Comparison of ENCODE assay signal across 21 cellular contexts in the genomic region with DNA sequence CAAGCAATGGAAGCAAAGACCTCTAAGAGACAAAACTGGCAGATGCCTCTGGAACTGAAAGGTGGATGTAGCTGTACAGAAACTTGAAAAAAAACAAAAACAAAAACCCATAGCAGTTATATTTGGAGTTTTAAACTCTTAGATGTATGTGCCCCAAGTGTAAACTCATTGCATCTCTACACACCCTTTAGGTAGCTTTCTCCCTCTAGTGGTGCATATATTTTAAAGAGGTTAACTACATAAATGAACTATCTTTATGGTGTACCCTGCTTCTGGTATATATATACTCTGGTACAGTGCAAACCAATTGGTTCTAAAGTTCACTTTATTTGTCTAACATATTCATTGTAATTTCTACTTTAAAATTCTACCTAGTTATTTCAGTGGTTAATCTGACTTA.
DNase-seq lines count a peak whose midpoint lies in the region; ATAC-seq, FAIRE-seq and TF ChIP-seq lines count a peak whose summit lies in the region.
"Had no signal": no experiment of that assay in that cellular context is flagged by ENCODE, and none has a peak within 500 bp of the region (broad histone marks: within the 10 kb centered on the region; RNA-seq: fewer than 3 reads in every experiment).

No MANE protein-coding gene starts in this region.

- H3K9me3 ChIP-seq in A549 = no peaks in the 10 kb centered on the region
- H3K9me3 ChIP-seq in OCI-LY3 (ENCODE audit: insufficient read depth, low read length) = no peaks in the 10 kb centered on the region
- H3K9me3 ChIP-seq: sigmoid colon, thoracic aorta had no signal

- H3K9me3 Mint-ChIP-seq in MCF 10A (ENCODE audit: unreplicated experiment) = no peaks in the 10 kb centered on the region
- H3K9me3 Mint-ChIP-seq: activated naive CD4-positive, alpha-beta T cell treated with anti-CD3 and anti-CD28 coated beads, Interleukin-2, amount 50 U/mL, for 72 hours; stimulated activated effector memory CD8-positive, alpha-beta T cell treated with anti-CD3 and anti-CD28 coated beads, Interleukin-12 subunit alpha, Interleukin-12 subunit beta, amount 100 ng/mL, for 72 hours; T-cell had no signal

- ATAC-seq in A549 = peak; percentile 54 to 74; a peak in 3 of 6 replicates
- no peak for ATAC-seq in HG03520 (IDR thresholded peaks at IDR 0.05; ENCODE audit: unreplicated experiment)
- ATAC-seq: activated CD4-positive, alpha-beta T cell treated with anti-CD3 and anti-CD28 coated beads for 36 hours; activated CD8-positive, alpha-beta memory T cell treated with anti-CD3 and anti-CD28 coated beads, Interleukin-2, amount 10 ng/mL, durations not matched to agents 7 days and 5 days; activated naive CD4-positive, alpha-beta T cell treated with anti-CD3 and anti-CD28 coated beads, Interleukin-2, amount 50 U/mL, for 72 hours; stimulated activated effector memory CD8-positive, alpha-beta T cell treated with anti-CD3 and anti-CD28 coated beads, Interleukin-12 subunit alpha, Interleukin-12 subunit beta, amount 100 ng/mL, for 72 hours; T-cell had no signal

- no peaks in the 10 kb centered on the region for H3K27me3 ChIP-seq in GM06990 (replicated peaks; ENCODE audit: control insufficient read depth, insufficient read depth, low read length)
- no peaks in the 10 kb centered on the region for H3K27me3 ChIP-seq in OCI-LY3 (ENCODE audit: low read depth, low read length)
- H3K27me3 ChIP-seq: sigmoid colon had no signal

- H3K4me1 ChIP-seq in A549 = no peaks in the 10 kb centered on the region
- H3K4me1 ChIP-seq in OCI-LY3 (ENCODE audit: low read length) = no peaks in the 10 kb centered on the region
- H3K4me1 ChIP-seq: sigmoid colon had no signal

- no TSS peak for BruUV-seq in MCF 10A (replicated peaks; lab: Mats Ljungman, UMichigan)

- H3K4me1 Mint-ChIP-seq in MCF 10A (ENCODE audit: insufficient read depth, unreplicated experiment) = no peaks in the 10 kb centered on the region
- H3K4me1 Mint-ChIP-seq: activated CD4-positive, alpha-beta T cell treated with anti-CD3 and anti-CD28 coated beads for 36 hours; activated CD8-positive, alpha-beta memory T cell treated with anti-CD3 and anti-CD28 coated beads, Interleukin-2, amount 10 ng/mL, durations not matched to agents 7 days and 5 days; stimulated activated effector memory CD8-positive, alpha-beta T cell treated with anti-CD3 and anti-CD28 coated beads, Interleukin-12 subunit alpha, Interleukin-12 subunit beta, amount 100 ng/mL, for 72 hours; T-cell had no signal

- no peak for FAIRE-seq in A549 (lab: Jason Lieb, UNC)
- FAIRE-seq: astrocyte, GM18507, TTC549 had no signal

- intact Hi-C loops in MCF 10A (cut with micrococcal nuclease) = no loop called here

- H3K27ac Mint-ChIP-seq in MCF 10A (ENCODE audit: low read depth, unreplicated experiment) = no peak overlapping the region
- H3K27ac Mint-ChIP-seq: activated CD4-positive, alpha-beta T cell treated with anti-CD3 and anti-CD28 coated beads for 36 hours; activated CD8-positive, alpha-beta memory T cell treated with anti-CD3 and anti-CD28 coated beads, Interleukin-2, amount 10 ng/mL, durations not matched to agents 7 days and 5 days; activated naive CD4-positive, alpha-beta T cell treated with anti-CD3 and anti-CD28 coated beads, Interleukin-2, amount 50 U/mL, for 72 hours; stimulated activated effector memory CD8-positive, alpha-beta T cell treated with anti-CD3 and anti-CD28 coated beads, Interleukin-12 subunit alpha, Interleukin-12 subunit beta, amount 100 ng/mL, for 72 hours; T-cell had no signal

- TF ChIP-seq CTCF in A549 (IDR thresholded peaks at IDR 0.05) (no peak), GM06990 (IDR thresholded peaks at IDR 0.05; ENCODE audit: insufficient read depth, low read length, poor library complexity, severe bottlenecking) (peak; percentile 15), OCI-LY3 (IDR thresholded peaks at IDR 0.05; ENCODE audit: low read depth, low read length) (peak; percentile 39), epithelial cell of esophagus (IDR thresholded peaks at IDR 0.05; ENCODE audit: insufficient read depth, low read depth, low read length, missing control alignments) (peak; percentile 20), MCF 10A (IDR thresholded peaks at IDR 0.05; ENCODE audit: unreplicated experiment) (no peak)

- no peaks in the 10 kb centered on the region for H3K27me3 Mint-ChIP-seq in MCF 10A (ENCODE audit: insufficient read depth, unreplicated experiment)
- H3K27me3 Mint-ChIP-seq: activated CD8-positive, alpha-beta memory T cell treated with anti-CD3 and anti-CD28 coated beads, Interleukin-2, amount 10 ng/mL, durations not matched to agents 7 days and 5 days; T-cell had no signal

- H3K27ac ChIP-seq in A549 = no peak overlapping the region
- no peak overlapping the region for H3K27ac ChIP-seq in OCI-LY3 (ENCODE audit: low read length)
- H3K27ac ChIP-seq: sigmoid colon, thoracic aorta had no signal

- no peak overlapping the region for H3K4me2 ChIP-seq in A549
- no peak overlapping the region for H3K4me2 ChIP-seq in OCI-LY3 (ENCODE audit: low read length)

- no peak overlapping the region for H2AFZ ChIP-seq in OCI-LY3 (ENCODE audit: low read depth, low read length)

- H3K4me3 Mint-ChIP-seq in MCF 10A (ENCODE audit: unreplicated experiment) = no peak overlapping the region
- H3K4me3 Mint-ChIP-seq: activated CD4-positive, alpha-beta T cell treated with anti-CD3 and anti-CD28 coated beads for 36 hours; activated CD8-positive, alpha-beta memory T cell treated with anti-CD3 and anti-CD28 coated beads, Interleukin-2, amount 10 ng/mL, durations not matched to agents 7 days and 5 days; stimulated activated effector memory CD8-positive, alpha-beta T cell treated with anti-CD3 and anti-CD28 coated beads, Interleukin-12 subunit alpha, Interleukin-12 subunit beta, amount 100 ng/mL, for 72 hours; T-cell had no signal

- DNase-seq in A549 (ENCODE audit: low read depth in 1 of 2, low spot score in 1 of 2) (no peak), GM06990 (ENCODE audit: extremely low read depth, insufficient read length) (no peak), epithelial cell of esophagus (ENCODE audit: low read depth) (no peak), MCF 10A (ENCODE audit: unreplicated experiment) (no peak), DMS153 (lab: John Stamatoyannopoulos, UW) (no peak)
- DNase-seq: activated CD4-positive, alpha-beta T cell treated with anti-CD3 and anti-CD28 coated beads for 36 hours; activated CD8-positive, alpha-beta memory T cell treated with anti-CD3 and anti-CD28 coated beads, Interleukin-2, amount 10 ng/mL, durations not matched to agents 7 days and 5 days; effector memory CD4-positive, alpha-beta T cell; NCI-H187 treated with DMSO at 0.1 percent for 48 hours; NCI-H446; Right ventricle myocardium superior; sigmoid colon; T-cell had no signal

- CTCF ChIA-PET in A549 (lab: Yijun Ruan, JAX) (no interaction called here), MCF 10A (lab: Yijun Ruan, JAX) (interaction anchor here (0.7 to 1.3 kb wide), 2 partner anchors 22 to 1803 kb away, joined by 3 to 5 read pairs; no protein-coding TSS in a partner anchor)

- POLR2A ChIA-PET in A549 (lab: Yijun Ruan, JAX) = no interaction called here
- POLR2A ChIA-PET in MCF 10A (lab: Yijun Ruan, JAX) = no interaction called here

- H3K4me3 ChIP-seq in A549 (no peak overlapping the region), GM06990 (replicated peaks; ENCODE audit: low read depth, low read length) (no peak overlapping the region), OCI-LY3 (ENCODE audit: low read length) (no peak overlapping the region), epithelial cell of esophagus (ENCODE audit: low read length) (no peak overlapping the region)
- H3K4me3 ChIP-seq: sigmoid colon, thoracic aorta had no signal

- no peak for TF ChIP-seq POLR2A in A549 (IDR thresholded peaks at IDR 0.05; ENCODE audit: low read length)

- no peaks in the 10 kb centered on the region for H4K20me1 ChIP-seq in OCI-LY3 (ENCODE audit: insufficient read depth, low read length)

- no peak overlapping the region for H3K9ac ChIP-seq in OCI-LY3 (ENCODE audit: low read length)

- TF ChIP-seq EP300 in A549 (IDR thresholded peaks at IDR 0.05) = no peak

- no peaks in the 10 kb centered on the region for H3K79me2 ChIP-seq in OCI-LY3 (ENCODE audit: low read length)

- H3K36me3 ChIP-seq in GM06990 (ENCODE audit: control insufficient read depth, insufficient read depth, low read length) (no peaks in the 10 kb centered on the region), OCI-LY3 (replicated peaks; ENCODE audit: low read depth, low read length) (no peaks in the 10 kb centered on the region)
- H3K36me3 ChIP-seq: sigmoid colon, thoracic aorta had no signal

- H3K36me3 Mint-ChIP-seq in MCF 10A (ENCODE audit: insufficient read depth, unreplicated experiment) = no peaks in the 10 kb centered on the region
- H3K36me3 Mint-ChIP-seq: activated CD8-positive, alpha-beta memory T cell treated with anti-CD3 and anti-CD28 coated beads, Interleukin-2, amount 10 ng/mL, durations not matched to agents 7 days and 5 days; activated naive CD4-positive, alpha-beta T cell treated with anti-CD3 and anti-CD28 coated beads, Interleukin-2, amount 50 U/mL, for 72 hours; stimulated activated effector memory CD8-positive, alpha-beta T cell treated with anti-CD3 and anti-CD28 coated beads, Interleukin-12 subunit alpha, Interleukin-12 subunit beta, amount 100 ng/mL, for 72 hours; T-cell had no signal

- no peak for TF ChIP-seq RAD21 in A549 (conservative IDR thresholded peaks at IDR 0.05 in 1 of 2, IDR thresholded peaks at IDR 0.05 in 1 of 2)

TF ChIP-seq in A549, 52 proteins besides CTCF, POLR2A, EP300 and RAD21 (continues in another document):
- TF ChIP-seq, protein P1, sequence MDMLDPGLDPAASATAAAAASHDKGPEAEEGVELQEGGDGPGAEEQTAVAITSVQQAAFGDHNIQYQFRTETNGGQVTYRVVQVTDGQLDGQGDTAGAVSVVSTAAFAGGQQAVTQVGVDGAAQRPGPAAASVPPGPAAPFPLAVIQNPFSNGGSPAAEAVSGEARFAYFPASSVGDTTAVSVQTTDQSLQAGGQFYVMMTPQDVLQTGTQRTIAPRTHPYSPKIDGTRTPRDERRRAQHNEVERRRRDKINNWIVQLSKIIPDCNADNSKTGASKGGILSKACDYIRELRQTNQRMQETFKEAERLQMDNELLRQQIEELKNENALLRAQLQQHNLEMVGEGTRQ (IDR thresholded peaks at IDR 0.05) = no peak
- TF ChIP-seq CHD4 (IDR thresholded peaks at IDR 0.05; ENCODE audit: borderline replicate concordance) (no peak), NPAS2 (CRISPR knock-in tag; IDR thresholded peaks at IDR 0.05; ENCODE audit: borderline replicate concordance) (no peak), FOXS1 (CRISPR knock-in tag; IDR thresholded peaks at IDR 0.05) (no peak), ZFP36 (IDR thresholded peaks at IDR 0.05; ENCODE audit: borderline replicate concordance, partially characterized antibody) (no peak)
- TF ChIP-seq, protein P2, sequence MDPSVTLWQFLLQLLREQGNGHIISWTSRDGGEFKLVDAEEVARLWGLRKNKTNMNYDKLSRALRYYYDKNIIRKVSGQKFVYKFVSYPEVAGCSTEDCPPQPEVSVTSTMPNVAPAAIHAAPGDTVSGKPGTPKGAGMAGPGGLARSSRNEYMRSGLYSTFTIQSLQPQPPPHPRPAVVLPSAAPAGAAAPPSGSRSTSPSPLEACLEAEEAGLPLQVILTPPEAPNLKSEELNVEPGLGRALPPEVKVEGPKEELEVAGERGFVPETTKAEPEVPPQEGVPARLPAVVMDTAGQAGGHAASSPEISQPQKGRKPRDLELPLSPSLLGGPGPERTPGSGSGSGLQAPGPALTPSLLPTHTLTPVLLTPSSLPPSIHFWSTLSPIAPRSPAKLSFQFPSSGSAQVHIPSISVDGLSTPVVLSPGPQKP (IDR thresholded peaks at IDR 0.05; ENCODE audit: low read depth, low read length) = no peak

Comparison
In these comparisons a context has a peak if more than half of its experiments do, and no peak if none do; other contexts are left out.
1. CTCF ChIP-seq: peak in GM06990 (single experiment), OCI-LY3 (single experiment) and epithelial cell of esophagus (single experiment); none in A549 (single experiment) and MCF 10A (single experiment).